Comparison of ENCODE assay signal across 8 cellular contexts in the genomic region with DNA sequence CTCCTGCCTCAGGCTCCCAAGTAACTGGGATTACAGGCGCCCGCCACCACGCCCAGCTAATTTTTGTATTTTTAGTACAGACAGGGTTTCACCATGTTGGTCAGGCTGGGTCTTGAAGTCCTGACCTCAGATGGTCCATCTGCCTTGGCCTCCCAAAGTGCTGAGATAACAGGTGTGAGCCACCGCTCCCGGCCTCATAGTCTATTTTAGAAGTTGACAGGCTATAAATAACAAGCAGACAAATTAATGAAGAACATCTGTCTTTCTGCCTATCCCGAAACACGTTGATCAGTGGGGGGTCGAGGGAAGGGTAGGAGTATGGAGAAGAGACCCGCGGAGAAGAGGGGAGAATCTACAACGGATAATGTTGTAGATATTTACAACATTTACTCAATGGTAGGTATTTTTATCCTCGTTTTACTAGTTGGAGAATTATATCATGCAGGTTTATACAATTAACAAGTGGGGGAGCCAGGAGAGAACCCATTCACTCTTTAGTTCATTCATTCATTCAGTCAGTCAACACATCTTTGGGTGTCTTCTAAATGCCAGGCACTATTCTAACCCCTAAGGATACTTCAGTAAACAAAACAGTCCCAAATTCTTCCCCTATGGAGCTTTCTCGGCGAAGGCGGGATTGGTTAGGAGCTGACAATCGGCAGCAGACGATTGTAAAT. TPM values are rescaled to one million over a fixed set of nuclear protein-coding genes. Genes with fewer than 3 reads are reported as not detected.
DNase-seq lines count a peak whose midpoint lies in the region; TF ChIP-seq lines count a peak whose summit lies in the region.

No MANE protein-coding gene starts in this region.

- H3K27me3 ChIP-seq in osteoblast (ENCODE audit: insufficient read depth, low read length), result peaks cover 14% of the 10 kb centered on the region

- H3K79me2 ChIP-seq in osteoblast (ENCODE audit: insufficient read depth, low read length), result peaks cover 26% of the 10 kb centered on the region

- peak overlapping the region; percentile 93 for H3K27ac ChIP-seq in KOPT-K1 (ENCODE audit: low read depth, low read length, poor library complexity, severe bottlenecking)
- H3K27ac ChIP-seq in osteoblast (ENCODE audit: low read depth, low read length), result no peak overlapping the region

- DNase-seq in choroid plexus epithelial cell (ENCODE audit: low read depth) (no peak), osteoblast (ENCODE audit: insufficient read length, low spot score, missing footprints) (no peak), 8988T (no peak), HK-2 (ENCODE audit: unreplicated experiment) (no peak), GM19238 (ENCODE audit: insufficient read length, low spot score) (no peak), dermis blood vessel endothelial cell (no peak)

- H2AFZ ChIP-seq in osteoblast (ENCODE audit: low read length), result peak overlapping the region; percentile 95

- TF ChIP-seq CTCF in choroid plexus epithelial cell (conservative IDR thresholded peaks at IDR 0.05; ENCODE audit: low read depth, low read length) (no peak), osteoblast (IDR thresholded peaks at IDR 0.05; ENCODE audit: extremely low read depth, low read depth, low read length) (no peak)

- H3K4me3 ChIP-seq in choroid plexus epithelial cell (ENCODE audit: low read depth, low read length) (peak overlapping the region; percentile 88), osteoblast (ENCODE audit: insufficient read depth, low read length) (peak overlapping the region; percentile 87)

- H3K4me2 ChIP-seq in osteoblast (ENCODE audit: insufficient read depth, low read length), result peak overlapping the region; percentile 89

- H4K20me1 ChIP-seq in osteoblast (ENCODE audit: insufficient read depth, low read length), result no peaks in the 10 kb centered on the region

- H3K9ac ChIP-seq in ES-I3 (ENCODE audit: low read depth, low read length), result peak overlapping the region; percentile 43; the same call in 1 of the 2 replicates

- H3K9me3 ChIP-seq in ES-I3 (ENCODE audit: control insufficient read depth, insufficient read depth, low read length), result no peaks in the 10 kb centered on the region
- H3K9me3 ChIP-seq in KOPT-K1 (ENCODE audit: insufficient read depth, low read length, poor library complexity, severe bottlenecking), result no peaks in the 10 kb centered on the region
- no peaks in the 10 kb centered on the region for H3K9me3 ChIP-seq in osteoblast (ENCODE audit: low read depth, low read length)

- H3K4me1 ChIP-seq in ES-I3 (ENCODE audit: insufficient read depth, low read length) (peaks cover 12% of the 10 kb centered on the region; the same call in 1 of the 2 replicates), osteoblast (ENCODE audit: insufficient read depth, low read length) (peaks cover 23% of the 10 kb centered on the region)

- H3K36me3 ChIP-seq in ES-I3 (ENCODE audit: insufficient read depth, low read length) (no peaks in the 10 kb centered on the region), KOPT-K1 (ENCODE audit: insufficient read depth, low read length) (peaks cover 11% of the 10 kb centered on the region; the same call in 1 of the 2 replicates), osteoblast (ENCODE audit: insufficient read depth, low read length) (no peaks in the 10 kb centered on the region)

RNA-seq across cellular contexts. Expression of gene IFNAR2, which starts 0.5 kb away (rescaled TPM):
- total RNA-seq in osteoblast (4.0 and 5.3 TPM in 2 replicates), dermis blood vessel endothelial cell (12.4 and 19.4 TPM in 2 replicates)

RNA-seq across cellular contexts. Expression of gene IL10RB, which starts 36.9 kb away (rescaled TPM):
- 44.9 and 52.7 TPM in 2 replicates for total RNA-seq in osteoblast
- total RNA-seq in dermis blood vessel endothelial cell, result 55.0 and 55.5 TPM in 2 replicates
